Comparison of ENCODE assay signal across 27 cellular contexts in genomic region chr15:70757627-70758026, GRCh38.
"Had no signal": no experiment of that assay in that cellular context is flagged by ENCODE, and none has a peak within 500 bp of the region (broad histone marks: within the 10 kb centered on the region; RNA-seq: fewer than 3 reads in every experiment).

No MANE protein-coding gene starts in this region.

- H3K4me1 ChIP-seq: parathyroid adenoma had no signal

- H3K4me3 Mint-ChIP-seq: activated B cell treated with CpG ODN at 0.5 μM for 24 hours; activated CD4-positive, alpha-beta memory T cell treated with anti-CD3 and anti-CD28 coated beads for 36 hours; activated naive CD8-positive, alpha-beta T cell treated with anti-CD3 and anti-CD28 coated beads for 36 hours; effector memory CD8-positive, alpha-beta T cell; memory B cell; nephron; stimulated activated naive B cell treated with anti-CD40 and anti-IgM and Interleukin-4, amounts not matched to agents 10 μg/mL and 1 μg/mL and 100 μg/mL, for 72 hours; T-helper 1 cell treated with Interleukin-12 subunit alpha and Interleukin-12 subunit beta and Interleukin-4 antibody, amounts not matched to agents 30 μg/mL and 1 μg/mL, for 36 hours; type B pancreatic cell had no signal

- H3K27ac Mint-ChIP-seq: activated B cell treated with CpG ODN at 0.5 μM for 24 hours; activated CD4-positive, alpha-beta memory T cell treated with anti-CD3 and anti-CD28 coated beads for 36 hours; activated naive CD8-positive, alpha-beta T cell treated with anti-CD3 and anti-CD28 coated beads for 36 hours; effector memory CD8-positive, alpha-beta T cell; memory B cell; nephron; stimulated activated naive B cell treated with anti-CD40 and anti-IgM and Interleukin-4, amounts not matched to agents 10 μg/mL and 1 μg/mL and 100 μg/mL, for 72 hours; T-helper 1 cell treated with Interleukin-12 subunit alpha and Interleukin-12 subunit beta and Interleukin-4 antibody, amounts not matched to agents 30 μg/mL and 1 μg/mL, for 36 hours; type B pancreatic cell had no signal

- H3K4me3 ChIP-seq: body of pancreas, dorsolateral prefrontal cortex, smooth muscle cell, vagina had no signal

- DNase-seq: activated B cell treated with CpG ODN at 0.5 μM for 24 hours; activated CD4-positive, alpha-beta memory T cell treated with anti-CD3 and anti-CD28 coated beads for 36 hours; activated CD4-positive, alpha-beta T cell treated with anti-CD3 and anti-CD28 coated beads for 48 hours; activated naive CD4-positive, alpha-beta T cell treated with Interleukin-2 at 50 U/mL for 16 hours; activated naive CD8-positive, alpha-beta T cell treated with anti-CD3 and anti-CD28 coated beads for 36 hours; activated T-cell treated with anti-CD3 and anti-CD28 coated beads, Interleukin-2, amount 50 U/mL, for 48 hours; amniotic stem cell; body of pancreas; caudate nucleus; dorsolateral prefrontal cortex; effector memory CD8-positive, alpha-beta T cell; hypothalamus; stimulated activated CD4-positive, alpha-beta T cell treated with anti-CD3 and anti-CD28 coated beads, Interleukin-15, amount 100 ng/mL, for 24 hours; stimulated activated CD4-positive, alpha-beta T cell treated with anti-CD3 and anti-CD28 coated beads, Interleukin-2, amount 100 ng/mL, for 48 hours; stimulated activated CD8-positive, alpha-beta memory T cell treated with anti-CD3 and anti-CD28 coated beads, Interleukin-4, amount 100 ng/mL, for 48 hours; stimulated activated naive B cell treated with anti-CD40 and anti-IgM and Interleukin-4, amounts not matched to agents 10 μg/mL and 1 μg/mL and 100 μg/mL, for 72 hours; T1000 had no signal

- H3K36me3 Mint-ChIP-seq: activated CD4-positive, alpha-beta memory T cell treated with anti-CD3 and anti-CD28 coated beads for 36 hours; activated naive CD8-positive, alpha-beta T cell treated with anti-CD3 and anti-CD28 coated beads for 36 hours; memory B cell; stimulated activated naive B cell treated with anti-CD40 and anti-IgM and Interleukin-4, amounts not matched to agents 10 μg/mL and 1 μg/mL and 100 μg/mL, for 72 hours; type B pancreatic cell had no signal

- ATAC-seq: body of pancreas; effector memory CD8-positive, alpha-beta T cell; esophagus mucosa; sciatic nerve; stimulated activated naive B cell treated with anti-CD40 and anti-IgM and Interleukin-4, amounts not matched to agents 10 μg/mL and 1 μg/mL and 100 μg/mL, for 72 hours had no signal

- H3K27me3 ChIP-seq: body of pancreas, vagina had no signal

- H3K36me3 ChIP-seq: neutrophil, vagina had no signal

- H3K9me3 ChIP-seq: body of pancreas, neutrophil, vagina had no signal

- H3K9me3 Mint-ChIP-seq: activated B cell treated with CpG ODN at 0.5 μM for 24 hours; activated CD4-positive, alpha-beta memory T cell treated with anti-CD3 and anti-CD28 coated beads for 36 hours; activated naive CD8-positive, alpha-beta T cell treated with anti-CD3 and anti-CD28 coated beads for 36 hours; effector memory CD8-positive, alpha-beta T cell; memory B cell; nephron; stimulated activated naive B cell treated with anti-CD40 and anti-IgM and Interleukin-4, amounts not matched to agents 10 μg/mL and 1 μg/mL and 100 μg/mL, for 72 hours; T-helper 1 cell treated with Interleukin-12 subunit alpha and Interleukin-12 subunit beta and Interleukin-4 antibody, amounts not matched to agents 30 μg/mL and 1 μg/mL, for 36 hours; type B pancreatic cell had no signal

- H3K27ac ChIP-seq: body of pancreas, dorsolateral prefrontal cortex, neutrophil, parathyroid adenoma, vagina had no signal

- H2AFZ ChIP-seq: parathyroid adenoma had no signal

- H3K9ac ChIP-seq: parathyroid adenoma had no signal
